ENCODE assay signal across 8 cellular contexts in genomic region chr2:208025037-208025813, GRCh38. TPM values are rescaled to one million over a fixed set of nuclear protein-coding genes. Genes with fewer than 3 reads are reported as not detected.
DNase-seq lines count a peak whose midpoint lies in the region; ATAC-seq and TF ChIP-seq lines count a peak whose summit lies in the region.

TSS of gene PLEKHM3 (minus strand) at chr2:208025527. CDS start at chr2:208001639, 23,888 bp downstream.

- WGBS in suprapubic skin, result 3% methylated on average over 14 of the region's 38 CpGs

- H3K27me3 Mint-ChIP-seq in activated naive CD4-positive, alpha-beta T cell treated with anti-CD3 and anti-CD28 coated beads for 36 hours (ENCODE audit: low read depth), result no peaks in the 10 kb centered on the region

- no peaks in the 10 kb centered on the region for H3K9me3 ChIP-seq in KOPT-K1 (ENCODE audit: insufficient read depth, low read length, poor library complexity, severe bottlenecking)
- no peaks in the 10 kb centered on the region for H3K9me3 ChIP-seq in SJSA1 (replicated peaks)
- H3K9me3 ChIP-seq in suprapubic skin, result no peaks in the 10 kb centered on the region

- H3K27ac ChIP-seq in KOPT-K1 (ENCODE audit: low read depth, low read length, poor library complexity, severe bottlenecking), result peak within 1 kb of the TSS; percentile 72
- H3K27ac ChIP-seq in SJSA1, result peak within 1 kb of the TSS; percentile 26; the same call in 1 of the 2 replicates
- H3K27ac ChIP-seq in suprapubic skin, result peak within 1 kb of the TSS; percentile 82

- H3K36me3 Mint-ChIP-seq in activated naive CD4-positive, alpha-beta T cell treated with anti-CD3 and anti-CD28 coated beads for 36 hours (ENCODE audit: low read depth), result no peaks in the 10 kb centered on the region

- H3K27me3 ChIP-seq in SJSA1 (replicated peaks) (no peaks in the 10 kb centered on the region), suprapubic skin (no peaks in the 10 kb centered on the region)

- H3K9me3 Mint-ChIP-seq in activated naive CD4-positive, alpha-beta T cell treated with anti-CD3 and anti-CD28 coated beads for 36 hours, result peaks cover 2% of the 10 kb centered on the region

- H3K36me3 ChIP-seq in KOPT-K1 (ENCODE audit: insufficient read depth, low read length) (no peaks in the 10 kb centered on the region), SJSA1 (no peaks in the 10 kb centered on the region), suprapubic skin (no peaks in the 10 kb centered on the region)

- TF ChIP-seq CTCF in suprapubic skin (IDR thresholded peaks at IDR 0.05), result no peak

- peak; percentile 96 for ATAC-seq in GM21786 (IDR thresholded peaks at IDR 0.05; ENCODE audit: unreplicated experiment)

- peaks cover 14% of the 10 kb centered on the region for H3K4me1 Mint-ChIP-seq in activated naive CD4-positive, alpha-beta T cell treated with anti-CD3 and anti-CD28 coated beads for 36 hours (ENCODE audit: low read depth)

- CTCF ChIA-PET in activated naive CD4-positive, alpha-beta T cell treated with anti-CD3 and anti-CD28 coated beads for 36 hours (lab: Charles Lee), result interaction anchor here (1.2 to 2.1 kb wide), 5 partner anchors 13 to 279 kb away, joined by 3 to 12 read pairs (median 6); partner anchors contain the start of gene FZD5

- TF ChIP-seq POLR2A in suprapubic skin (IDR thresholded peaks at IDR 0.05), result no peak

- H3K4me3 ChIP-seq in SJSA1, result peak within 1 kb of the TSS; percentile 62
- peak within 1 kb of the TSS; percentile 66 for H3K4me3 ChIP-seq in suprapubic skin

- H3K27ac Mint-ChIP-seq in activated naive CD4-positive, alpha-beta T cell treated with anti-CD3 and anti-CD28 coated beads for 36 hours, result peak within 1 kb of the TSS; percentile 88

- peaks cover 5% of the 10 kb centered on the region for H3K4me1 ChIP-seq in SJSA1 (replicated peaks)
- H3K4me1 ChIP-seq in suprapubic skin, result peaks cover 26% of the 10 kb centered on the region

- DNase-seq in EL (peak; percentile 82), SJSA1 (ENCODE audit: low read depth in 1 of 2, low spot score in 2 of 2) (peak; percentile 79 to 82), germinal center (ENCODE audit: low spot score) (peak; percentile 59), occipital lobe (lab: John Stamatoyannopoulos, UW) (peak; percentile 91), suprapubic skin (ENCODE audit: low spot score in 2 of 2) (peak; percentile 91 to 95)
- DNase-seq in activated naive CD4-positive, alpha-beta T cell treated with anti-CD3 and anti-CD28 coated beads for 36 hours, result peak; percentile 81

- peak within 1 kb of the TSS; percentile 93 for H3K4me3 Mint-ChIP-seq in activated naive CD4-positive, alpha-beta T cell treated with anti-CD3 and anti-CD28 coated beads for 36 hours

- TF ChIP-seq EP300 in suprapubic skin (IDR thresholded peaks at IDR 0.05), result no peak

- intact Hi-C loops in activated naive CD4-positive, alpha-beta T cell treated with anti-CD3 and anti-CD28 coated beads for 36 hours (cut with micrococcal nuclease), result loop anchor here (1.0 to 10.0 kb wide), 6 partner anchors 230 to 860 kb away; partner anchors contain the start of genes CCNYL1, CREB1, FZD5 and IDH1

RNA-seq across cellular contexts. Expression of gene PLEKHM3, which starts in this region (rescaled TPM):
- total RNA-seq in SJSA1 (2014; rRNA removed; shearing (Covaris generic)), result 2.0 and 5.8 TPM in 2 replicates
- total RNA-seq in activated naive CD4-positive, alpha-beta T cell treated with anti-CD3 and anti-CD28 coated beads for 36 hours, result 1 to 10 TPM; 6.5 to 7.0 TPM
- total RNA-seq in occipital lobe (50.7 TPM), suprapubic skin (10 to 100 TPM; 14.9 to 28.3 (median 21.0) TPM)

Comparison
In these comparisons a context has a peak if more than half of its experiments do, and no peak if none do; other contexts are left out.
1. Peak in every context shown above with its lines: DNase-seq, ATAC-seq, H3K4me3 ChIP-seq and H3K27ac ChIP-seq.
2. H3K27ac ChIP-seq: peak in every context shown above with its lines; median percentile 82 in suprapubic skin; 72 in KOPT-K1; 26 in SJSA1.